In genomic region chr18:519019-519879, GRCh38 we compare ENCODE assay signal across 1 cellular context.
TF ChIP-seq lines count a peak whose summit lies in the region.

No MANE protein-coding gene starts in this region.

TF ChIP-seq in K562, 482 proteins besides CTCF, POLR2A, EP300 and RAD21 (continued from another document and continues in another):
- no peak for TF ChIP-seq HMBOX1 (IDR thresholded peaks at IDR 0.05)
- TF ChIP-seq ZNF41 (CRISPR knock-in tag; conservative IDR thresholded peaks at IDR 0.05): no peak; the same call in 1 of the 2 replicates
- TF ChIP-seq NFE2 (IDR thresholded peaks at IDR 0.05; ENCODE audit: low read depth): peak; percentile 96
- TF ChIP-seq ZNF274 (IDR thresholded peaks at IDR 0.05; ENCODE audit: borderline replicate concordance, low read depth, low read length): no peak
- no peak for TF ChIP-seq ZZZ3 (IDR thresholded peaks at IDR 0.05)
- TF ChIP-seq HDAC3 (IDR thresholded peaks at IDR 0.05; ENCODE audit: borderline replicate concordance, partially characterized antibody): peak; percentile 36
- no peak for TF ChIP-seq STAT5B (CRISPR knock-in tag; IDR thresholded peaks at IDR 0.05)
- TF ChIP-seq EGR1 (conservative IDR thresholded peaks at IDR 0.05): no peak
- TF ChIP-seq ATF2 (CRISPR knock-in tag; IDR thresholded peaks at IDR 0.05): no peak
- no peak for TF ChIP-seq ZBTB7A (IDR thresholded peaks at IDR 0.05; ENCODE audit: borderline replicate concordance, control insufficient read depth, low read depth, low read length)
- TF ChIP-seq AFF4 (CRISPR knock-in tag; IDR thresholded peaks at IDR 0.05): no peak
- peak; percentile 89 for TF ChIP-seq DMBX1 (CRISPR knock-in tag; IDR thresholded peaks at IDR 0.05; ENCODE audit: borderline replicate concordance)
- TF ChIP-seq ZNF740 (CRISPR knock-in tag; IDR thresholded peaks at IDR 0.05): no peak
- no peak; a peak in 1 of 4 replicates for TF ChIP-seq ZNF740 (tag; IDR thresholded peaks at IDR 0.05)
- TF ChIP-seq HNRNPH1 (optimal IDR thresholded peaks at IDR 0.05; ENCODE audit: low read depth, low read length): no peak
- TF ChIP-seq MXI1 (IDR thresholded peaks at IDR 0.05; ENCODE audit: low read depth, low read length): no peak
- no peak for TF ChIP-seq ZBTB12 (CRISPR knock-in tag; IDR thresholded peaks at IDR 0.05)
- no peak for TF ChIP-seq SUPT5H (IDR thresholded peaks at IDR 0.05)
- TF ChIP-seq NEUROD1 (IDR thresholded peaks at IDR 0.05; ENCODE audit: borderline replicate concordance, low read depth, low read length, partially characterized antibody): no peak
- TF ChIP-seq BACH1 (tag; IDR thresholded peaks at IDR 0.05): peak; percentile 91
- peak; percentile 65; the same call in 1 of the 2 replicates for TF ChIP-seq ZNF583 (CRISPR knock-in tag; IDR thresholded peaks at IDR 0.05)
- TF ChIP-seq KLF10 (CRISPR knock-in tag; IDR thresholded peaks at IDR 0.05): no peak
- TF ChIP-seq MAFF (IDR thresholded peaks at IDR 0.05; ENCODE audit: low read length): peak; percentile 89
- no peak for TF ChIP-seq SIX5 (IDR thresholded peaks at IDR 0.05; ENCODE audit: borderline replicate concordance in 1 of 2, insufficient read depth in 1 of 2, low read depth in 1 of 2, low read length in 2 of 2)
- no peak for TF ChIP-seq RBM22 (IDR thresholded peaks at IDR 0.05; ENCODE audit: low read depth, low read length, poor library complexity, severe bottlenecking)
- TF ChIP-seq U2AF1 (optimal IDR thresholded peaks at IDR 0.05; ENCODE audit: low read depth, low read length): no peak
- TF ChIP-seq ZNF592 (IDR thresholded peaks at IDR 0.05): peak; percentile 96
- TF ChIP-seq BRF2 (IDR thresholded peaks at IDR 0.05; ENCODE audit: borderline replicate concordance, insufficient read depth, insufficient read length): no peak
- no peak for TF ChIP-seq PHB2 (IDR thresholded peaks at IDR 0.05; ENCODE audit: low read depth)
- TF ChIP-seq TOE1 (IDR thresholded peaks at IDR 0.05; ENCODE audit: borderline replicate concordance): peak; percentile 16; the same call in 1 of the 2 replicates
- TF ChIP-seq TOE1 (CRISPR knock-in tag; IDR thresholded peaks at IDR 0.05; ENCODE audit: borderline replicate concordance, low read depth): no peak
- TF ChIP-seq NFYB (IDR thresholded peaks at IDR 0.05; ENCODE audit: extremely low read depth, insufficient read length): no peak
- peak; percentile 78 to 88 for TF ChIP-seq TRIM24 (IDR thresholded peaks at IDR 0.05)
- no peak for TF ChIP-seq TSC22D4 (tag; IDR thresholded peaks at IDR 0.05)
- TF ChIP-seq EHMT2 (IDR thresholded peaks at IDR 0.05): peak; percentile 62; the same call in 1 of the 2 replicates
- no peak for TF ChIP-seq ZNF140 (CRISPR knock-in tag; IDR thresholded peaks at IDR 0.05)
- 0 out of 2 replicates have a peak, but pooled peaks have one; percentile 43 for TF ChIP-seq NBN (IDR thresholded peaks at IDR 0.05; ENCODE audit: low read depth)
- TF ChIP-seq ZNF324 (CRISPR knock-in tag; IDR thresholded peaks at IDR 0.05): no peak
- no peak for TF ChIP-seq ZBTB2 (IDR thresholded peaks at IDR 0.05)
- no peak for TF ChIP-seq IFI16 (CRISPR knock-in tag; IDR thresholded peaks at IDR 0.05)
- peak; percentile 38; the same call in 1 of the 2 replicates for TF ChIP-seq ZNF239 (CRISPR knock-in tag; IDR thresholded peaks at IDR 0.05)
- TF ChIP-seq POLR2AphosphoS5 (IDR thresholded peaks at IDR 0.05; ENCODE audit: control insufficient read depth, insufficient read depth, low read depth, low read length): no peak
- no peak for TF ChIP-seq ELF2 (CRISPR knock-in tag; IDR thresholded peaks at IDR 0.05)
- TF ChIP-seq ZFP36 (IDR thresholded peaks at IDR 0.05; ENCODE audit: low read depth, low read length, partially characterized antibody): no peak
- TF ChIP-seq ZNF263 (CRISPR knock-in tag; IDR thresholded peaks at IDR 0.05; ENCODE audit: borderline replicate concordance): no peak
- no peak; a peak in 1 of 3 replicates for TF ChIP-seq CBX3 (IDR thresholded peaks at IDR 0.05; ENCODE audit: borderline replicate concordance in 1 of 2, low read length in 2 of 2)
